Comparison of ENCODE assay signal across 1 cellular context in the genomic region with DNA sequence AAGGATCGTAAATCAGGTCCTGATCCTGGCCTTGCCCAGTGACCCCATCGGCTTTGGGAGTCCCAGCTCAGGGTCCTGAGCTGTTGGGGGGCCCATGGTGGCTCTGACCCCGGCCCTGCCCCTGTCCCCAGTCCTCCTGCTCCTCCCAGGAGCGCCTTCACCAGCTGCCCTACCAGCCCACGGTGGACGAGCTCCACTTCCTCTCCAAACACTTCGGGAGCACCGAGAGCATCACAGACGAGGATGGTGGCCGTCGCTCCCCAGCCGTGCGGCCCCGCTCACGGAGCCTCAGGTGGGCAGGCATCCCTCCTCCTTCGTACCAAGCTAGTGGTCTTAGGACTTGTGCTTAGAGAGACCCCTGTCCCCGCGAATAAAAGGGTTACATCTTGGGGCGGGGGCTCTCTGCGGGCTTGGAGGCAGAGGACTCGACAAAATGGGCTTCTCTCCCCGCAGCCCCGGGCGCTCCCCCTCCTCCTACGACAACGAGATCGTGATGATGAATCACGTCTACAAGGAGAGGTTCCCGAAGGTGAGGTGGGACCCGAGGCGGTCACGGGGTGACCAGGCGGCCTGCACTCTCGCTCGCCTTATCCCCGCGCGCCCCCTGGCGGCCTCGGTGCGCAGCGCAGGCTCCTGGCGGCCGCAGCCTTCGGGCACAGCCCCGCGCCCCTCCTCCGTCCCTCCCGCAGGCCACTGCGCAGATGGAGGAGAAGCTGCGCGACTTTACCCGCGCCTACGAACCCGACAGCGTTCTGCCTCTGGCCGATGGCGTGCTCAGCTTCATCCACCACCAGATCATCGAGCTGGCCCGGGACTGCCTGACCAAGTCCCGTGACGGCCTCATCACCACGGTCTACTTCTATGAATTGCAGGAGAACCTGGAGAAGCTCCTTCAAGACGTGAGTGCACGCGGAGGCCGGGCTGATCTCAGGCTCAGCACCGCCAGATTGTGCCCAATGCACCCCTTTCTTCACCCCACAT.
A peak's percentile ranks its signal among the peaks of the same experiment; 100 is the strongest.
TF ChIP-seq lines count a peak whose summit lies in the region.

No MANE protein-coding gene starts in this region.

TF ChIP-seq in K562, 482 proteins besides CTCF, POLR2A, EP300 and RAD21 (continued from another document):
- TF ChIP-seq, protein P1, sequence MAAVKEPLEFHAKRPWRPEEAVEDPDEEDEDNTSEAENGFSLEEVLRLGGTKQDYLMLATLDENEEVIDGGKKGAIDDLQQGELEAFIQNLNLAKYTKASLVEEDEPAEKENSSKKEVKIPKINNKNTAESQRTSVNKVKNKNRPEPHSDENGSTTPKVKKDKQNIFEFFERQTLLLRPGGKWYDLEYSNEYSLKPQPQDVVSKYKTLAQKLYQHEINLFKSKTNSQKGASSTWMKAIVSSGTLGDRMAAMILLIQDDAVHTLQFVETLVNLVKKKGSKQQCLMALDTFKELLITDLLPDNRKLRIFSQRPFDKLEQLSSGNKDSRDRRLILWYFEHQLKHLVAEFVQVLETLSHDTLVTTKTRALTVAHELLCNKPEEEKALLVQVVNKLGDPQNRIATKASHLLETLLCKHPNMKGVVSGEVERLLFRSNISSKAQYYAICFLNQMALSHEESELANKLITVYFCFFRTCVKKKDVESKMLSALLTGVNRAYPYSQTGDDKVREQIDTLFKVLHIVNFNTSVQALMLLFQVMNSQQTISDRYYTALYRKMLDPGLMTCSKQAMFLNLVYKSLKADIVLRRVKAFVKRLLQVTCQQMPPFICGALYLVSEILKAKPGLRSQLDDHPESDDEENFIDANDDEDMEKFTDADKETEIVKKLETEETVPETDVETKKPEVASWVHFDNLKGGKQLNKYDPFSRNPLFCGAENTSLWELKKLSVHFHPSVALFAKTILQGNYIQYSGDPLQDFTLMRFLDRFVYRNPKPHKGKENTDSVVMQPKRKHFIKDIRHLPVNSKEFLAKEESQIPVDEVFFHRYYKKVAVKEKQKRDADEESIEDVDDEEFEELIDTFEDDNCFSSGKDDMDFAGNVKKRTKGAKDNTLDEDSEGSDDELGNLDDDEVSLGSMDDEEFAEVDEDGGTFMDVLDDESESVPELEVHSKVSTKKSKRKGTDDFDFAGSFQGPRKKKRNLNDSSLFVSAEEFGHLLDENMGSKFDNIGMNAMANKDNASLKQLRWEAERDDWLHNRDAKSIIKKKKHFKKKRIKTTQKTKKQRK (IDR thresholded peaks at IDR 0.05; ENCODE audit: borderline replicate concordance, low read depth, low read length), result no peak
- TF ChIP-seq U2AF1 (optimal IDR thresholded peaks at IDR 0.05; ENCODE audit: low read depth, low read length) (no peak), ZNF583 (CRISPR knock-in tag; IDR thresholded peaks at IDR 0.05) (no peak), RBBP5 (IDR thresholded peaks at IDR 0.05; ENCODE audit: borderline replicate concordance, insufficient read depth, low read length, poor library complexity, severe bottlenecking) (no peak), MEF2A (IDR thresholded peaks at IDR 0.05; ENCODE audit: control insufficient read depth, low read depth, low read length) (no peak), ELF2 (CRISPR knock-in tag; IDR thresholded peaks at IDR 0.05) (no peak), DDX20 (tag; IDR thresholded peaks at IDR 0.05; ENCODE audit: low read depth) (no peak), MTA2 (IDR thresholded peaks at IDR 0.05; ENCODE audit: low read depth) (no peak), KAT2B (IDR thresholded peaks at IDR 0.05; ENCODE audit: low read depth, low read length) (no peak), YBX1 (IDR thresholded peaks at IDR 0.05) (no peak), MECOM (CRISPR knock-in tag; IDR thresholded peaks at IDR 0.05) (no peak), EGR1 (conservative IDR thresholded peaks at IDR 0.05) (peak; percentile 41), ZNF695 (CRISPR knock-in tag; IDR thresholded peaks at IDR 0.05) (no peak), HDGF (IDR thresholded peaks at IDR 0.05) (no peak), HNRNPUL1 (IDR thresholded peaks at IDR 0.05; ENCODE audit: low read length) (no peak), POLR2AphosphoS5 (IDR thresholded peaks at IDR 0.05; ENCODE audit: control insufficient read depth, insufficient read depth, low read depth, low read length) (no peak), ZNF347 (CRISPR knock-in tag; IDR thresholded peaks at IDR 0.05; ENCODE audit: low read depth) (no peak), MEF2D (tag; conservative IDR thresholded peaks at IDR 0.05; ENCODE audit: low read depth) (no peak), ZNF79 (CRISPR knock-in tag; IDR thresholded peaks at IDR 0.05; ENCODE audit: low read depth) (no peak), HCFC1 (IDR thresholded peaks at IDR 0.05; ENCODE audit: low read depth, low read length) (no peak; the same call in 1 of the 2 replicates)
- TF ChIP-seq, protein P2, sequence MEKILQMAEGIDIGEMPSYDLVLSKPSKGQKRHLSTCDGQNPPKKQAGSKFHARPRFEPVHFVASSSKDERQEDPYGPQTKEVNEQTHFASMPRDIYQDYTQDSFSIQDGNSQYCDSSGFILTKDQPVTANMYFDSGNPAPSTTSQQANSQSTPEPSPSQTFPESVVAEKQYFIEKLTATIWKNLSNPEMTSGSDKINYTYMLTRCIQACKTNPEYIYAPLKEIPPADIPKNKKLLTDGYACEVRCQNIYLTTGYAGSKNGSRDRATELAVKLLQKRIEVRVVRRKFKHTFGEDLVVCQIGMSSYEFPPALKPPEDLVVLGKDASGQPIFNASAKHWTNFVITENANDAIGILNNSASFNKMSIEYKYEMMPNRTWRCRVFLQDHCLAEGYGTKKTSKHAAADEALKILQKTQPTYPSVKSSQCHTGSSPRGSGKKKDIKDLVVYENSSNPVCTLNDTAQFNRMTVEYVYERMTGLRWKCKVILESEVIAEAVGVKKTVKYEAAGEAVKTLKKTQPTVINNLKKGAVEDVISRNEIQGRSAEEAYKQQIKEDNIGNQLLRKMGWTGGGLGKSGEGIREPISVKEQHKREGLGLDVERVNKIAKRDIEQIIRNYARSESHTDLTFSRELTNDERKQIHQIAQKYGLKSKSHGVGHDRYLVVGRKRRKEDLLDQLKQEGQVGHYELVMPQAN (IDR thresholded peaks at IDR 0.05; ENCODE audit: borderline replicate concordance), result no peak
- TF ChIP-seq, protein P3, sequence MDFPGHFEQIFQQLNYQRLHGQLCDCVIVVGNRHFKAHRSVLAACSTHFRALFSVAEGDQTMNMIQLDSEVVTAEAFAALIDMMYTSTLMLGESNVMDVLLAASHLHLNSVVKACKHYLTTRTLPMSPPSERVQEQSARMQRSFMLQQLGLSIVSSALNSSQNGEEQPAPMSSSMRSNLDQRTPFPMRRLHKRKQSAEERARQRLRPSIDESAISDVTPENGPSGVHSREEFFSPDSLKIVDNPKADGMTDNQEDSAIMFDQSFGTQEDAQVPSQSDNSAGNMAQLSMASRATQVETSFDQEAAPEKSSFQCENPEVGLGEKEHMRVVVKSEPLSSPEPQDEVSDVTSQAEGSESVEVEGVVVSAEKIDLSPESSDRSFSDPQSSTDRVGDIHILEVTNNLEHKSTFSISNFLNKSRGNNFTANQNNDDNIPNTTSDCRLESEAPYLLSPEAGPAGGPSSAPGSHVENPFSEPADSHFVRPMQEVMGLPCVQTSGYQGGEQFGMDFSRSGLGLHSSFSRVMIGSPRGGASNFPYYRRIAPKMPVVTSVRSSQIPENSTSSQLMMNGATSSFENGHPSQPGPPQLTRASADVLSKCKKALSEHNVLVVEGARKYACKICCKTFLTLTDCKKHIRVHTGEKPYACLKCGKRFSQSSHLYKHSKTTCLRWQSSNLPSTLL (IDR thresholded peaks at IDR 0.05), result no peak
- TF ChIP-seq, protein P4, sequence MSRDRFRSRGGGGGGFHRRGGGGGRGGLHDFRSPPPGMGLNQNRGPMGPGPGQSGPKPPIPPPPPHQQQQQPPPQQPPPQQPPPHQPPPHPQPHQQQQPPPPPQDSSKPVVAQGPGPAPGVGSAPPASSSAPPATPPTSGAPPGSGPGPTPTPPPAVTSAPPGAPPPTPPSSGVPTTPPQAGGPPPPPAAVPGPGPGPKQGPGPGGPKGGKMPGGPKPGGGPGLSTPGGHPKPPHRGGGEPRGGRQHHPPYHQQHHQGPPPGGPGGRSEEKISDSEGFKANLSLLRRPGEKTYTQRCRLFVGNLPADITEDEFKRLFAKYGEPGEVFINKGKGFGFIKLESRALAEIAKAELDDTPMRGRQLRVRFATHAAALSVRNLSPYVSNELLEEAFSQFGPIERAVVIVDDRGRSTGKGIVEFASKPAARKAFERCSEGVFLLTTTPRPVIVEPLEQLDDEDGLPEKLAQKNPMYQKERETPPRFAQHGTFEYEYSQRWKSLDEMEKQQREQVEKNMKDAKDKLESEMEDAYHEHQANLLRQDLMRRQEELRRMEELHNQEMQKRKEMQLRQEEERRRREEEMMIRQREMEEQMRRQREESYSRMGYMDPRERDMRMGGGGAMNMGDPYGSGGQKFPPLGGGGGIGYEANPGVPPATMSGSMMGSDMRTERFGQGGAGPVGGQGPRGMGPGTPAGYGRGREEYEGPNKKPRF (IDR thresholded peaks at IDR 0.05; ENCODE audit: low read depth, low read length), result no peak
- TF ChIP-seq, protein P5, sequence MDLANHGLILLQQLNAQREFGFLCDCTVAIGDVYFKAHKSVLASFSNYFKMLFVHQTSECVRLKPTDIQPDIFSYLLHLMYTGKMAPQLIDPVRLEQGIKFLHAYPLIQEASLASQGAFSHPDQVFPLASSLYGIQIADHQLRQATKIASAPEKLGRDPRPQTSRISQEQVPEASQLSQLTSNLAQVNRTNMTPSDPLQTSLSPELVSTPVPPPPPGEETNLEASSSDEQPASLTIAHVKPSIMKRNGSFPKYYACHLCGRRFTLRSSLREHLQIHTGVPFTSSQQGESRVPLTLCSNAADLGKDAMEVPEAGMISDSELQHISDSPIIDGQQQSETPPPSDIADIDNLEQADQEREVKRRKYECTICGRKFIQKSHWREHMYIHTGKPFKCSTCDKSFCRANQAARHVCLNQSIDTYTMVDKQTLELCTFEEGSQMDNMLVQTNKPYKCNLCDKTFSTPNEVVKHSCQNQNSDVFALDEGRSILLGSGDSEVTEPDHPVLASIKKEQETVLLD (IDR thresholded peaks at IDR 0.05), result no peak
- TF ChIP-seq, protein P6, sequence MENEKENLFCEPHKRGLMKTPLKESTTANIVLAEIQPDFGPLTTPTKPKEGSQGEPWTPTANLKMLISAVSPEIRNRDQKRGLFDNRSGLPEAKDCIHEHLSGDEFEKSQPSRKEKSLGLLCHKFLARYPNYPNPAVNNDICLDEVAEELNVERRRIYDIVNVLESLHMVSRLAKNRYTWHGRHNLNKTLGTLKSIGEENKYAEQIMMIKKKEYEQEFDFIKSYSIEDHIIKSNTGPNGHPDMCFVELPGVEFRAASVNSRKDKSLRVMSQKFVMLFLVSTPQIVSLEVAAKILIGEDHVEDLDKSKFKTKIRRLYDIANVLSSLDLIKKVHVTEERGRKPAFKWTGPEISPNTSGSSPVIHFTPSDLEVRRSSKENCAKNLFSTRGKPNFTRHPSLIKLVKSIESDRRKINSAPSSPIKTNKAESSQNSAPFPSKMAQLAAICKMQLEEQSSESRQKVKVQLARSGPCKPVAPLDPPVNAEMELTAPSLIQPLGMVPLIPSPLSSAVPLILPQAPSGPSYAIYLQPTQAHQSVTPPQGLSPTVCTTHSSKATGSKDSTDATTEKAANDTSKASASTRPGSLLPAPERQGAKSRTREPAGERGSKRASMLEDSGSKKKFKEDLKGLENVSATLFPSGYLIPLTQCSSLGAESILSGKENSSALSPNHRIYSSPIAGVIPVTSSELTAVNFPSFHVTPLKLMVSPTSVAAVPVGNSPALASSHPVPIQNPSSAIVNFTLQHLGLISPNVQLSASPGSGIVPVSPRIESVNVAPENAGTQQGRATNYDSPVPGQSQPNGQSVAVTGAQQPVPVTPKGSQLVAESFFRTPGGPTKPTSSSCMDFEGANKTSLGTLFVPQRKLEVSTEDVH (IDR thresholded peaks at IDR 0.05; ENCODE audit: low read depth, partially characterized antibody), result no peak
- TF ChIP-seq, protein P7, sequence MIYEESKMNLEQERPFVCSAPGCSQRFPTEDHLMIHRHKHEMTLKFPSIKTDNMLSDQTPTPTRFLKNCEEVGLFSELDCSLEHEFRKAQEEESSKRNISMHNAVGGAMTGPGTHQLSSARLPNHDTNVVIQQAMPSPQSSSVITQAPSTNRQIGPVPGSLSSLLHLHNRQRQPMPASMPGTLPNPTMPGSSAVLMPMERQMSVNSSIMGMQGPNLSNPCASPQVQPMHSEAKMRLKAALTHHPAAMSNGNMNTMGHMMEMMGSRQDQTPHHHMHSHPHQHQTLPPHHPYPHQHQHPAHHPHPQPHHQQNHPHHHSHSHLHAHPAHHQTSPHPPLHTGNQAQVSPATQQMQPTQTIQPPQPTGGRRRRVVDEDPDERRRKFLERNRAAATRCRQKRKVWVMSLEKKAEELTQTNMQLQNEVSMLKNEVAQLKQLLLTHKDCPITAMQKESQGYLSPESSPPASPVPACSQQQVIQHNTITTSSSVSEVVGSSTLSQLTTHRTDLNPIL (CRISPR knock-in tag; IDR thresholded peaks at IDR 0.05), result no peak
- TF ChIP-seq, protein P8, sequence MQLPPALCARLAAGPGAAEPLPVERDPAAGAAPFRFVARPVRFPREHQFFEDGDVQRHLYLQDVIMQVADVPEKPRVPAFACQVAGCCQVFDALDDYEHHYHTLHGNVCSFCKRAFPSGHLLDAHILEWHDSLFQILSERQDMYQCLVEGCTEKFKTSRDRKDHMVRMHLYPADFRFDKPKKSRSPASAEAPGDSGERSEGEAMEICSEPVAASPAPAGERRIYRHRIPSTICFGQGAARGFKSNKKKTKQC (CRISPR knock-in tag; IDR thresholded peaks at IDR 0.05), result peak; percentile 68; the same call in 1 of the 2 replicates
